ENCODE assay signal across 8 cellular contexts in genomic region chr19:17555480-17555928, GRCh38. TPM values are rescaled to one million over a fixed set of nuclear protein-coding genes. Genes with fewer than 3 reads are reported as not detected.
A peak's percentile ranks its signal among the peaks of the same experiment; 100 is the strongest.
DNase-seq lines count a peak whose midpoint lies in the region; ATAC-seq and TF ChIP-seq lines count a peak whose summit lies in the region.

TSS of gene COLGALT1 (plus strand) at chr19:17555649. CDS start at chr19:17555714, 65 bp downstream.

- H3K27ac ChIP-seq in suprapubic skin, result peak within 1 kb of the TSS; percentile 86

- peak within 1 kb of the TSS; percentile 79 for H3K27ac Mint-ChIP-seq in activated naive CD4-positive, alpha-beta T cell treated with anti-CD3 and anti-CD28 coated beads, Interleukin-2, amount 50 U/mL, for 24 hours

- peaks cover 44% of the 10 kb centered on the region for H3K4me1 ChIP-seq in suprapubic skin

- no CpG with 5 or more reads among the region's 64 CpGs for WGBS in suprapubic skin

- no peaks in the 10 kb centered on the region for H3K27me3 ChIP-seq in suprapubic skin

- H3K9me3 Mint-ChIP-seq in activated naive CD4-positive, alpha-beta T cell treated with anti-CD3 and anti-CD28 coated beads, Interleukin-2, amount 50 U/mL, for 24 hours, result no peaks in the 10 kb centered on the region

- peaks cover 22% of the 10 kb centered on the region for H3K36me3 ChIP-seq in suprapubic skin

- peak within 1 kb of the TSS; percentile 87 for H3K4me3 Mint-ChIP-seq in activated naive CD4-positive, alpha-beta T cell treated with anti-CD3 and anti-CD28 coated beads, Interleukin-2, amount 50 U/mL, for 24 hours

- ATAC-seq in HG02588 (IDR thresholded peaks at IDR 0.05; ENCODE audit: unreplicated experiment), result peak; percentile 85

- peak in 1 of 2 donors; percentile 16 for TF ChIP-seq POLR2A in suprapubic skin (IDR thresholded peaks at IDR 0.05)

- no peak for TF ChIP-seq EP300 in suprapubic skin (IDR thresholded peaks at IDR 0.05)

- peaks cover 6% of the 10 kb centered on the region for H3K36me3 Mint-ChIP-seq in activated naive CD4-positive, alpha-beta T cell treated with anti-CD3 and anti-CD28 coated beads, Interleukin-2, amount 50 U/mL, for 24 hours

- H3K4me1 Mint-ChIP-seq in activated naive CD4-positive, alpha-beta T cell treated with anti-CD3 and anti-CD28 coated beads, Interleukin-2, amount 50 U/mL, for 24 hours, result peaks cover 21% of the 10 kb centered on the region

- no peak for TF ChIP-seq CTCF in suprapubic skin (IDR thresholded peaks at IDR 0.05)

- H3K9me3 ChIP-seq in suprapubic skin, result no peaks in the 10 kb centered on the region

- H3K27me3 Mint-ChIP-seq in activated naive CD4-positive, alpha-beta T cell treated with anti-CD3 and anti-CD28 coated beads, Interleukin-2, amount 50 U/mL, for 24 hours, result no peaks in the 10 kb centered on the region

- H3K4me3 ChIP-seq in suprapubic skin, result peak within 1 kb of the TSS; percentile 95

- DNase-seq in GF-D8 (lab: John Stamatoyannopoulos, UW) (peak; percentile 95), NCI-H1105 (lab: John Stamatoyannopoulos, UW) (peak; percentile 99), SKM-1 (lab: John Stamatoyannopoulos, UW; ENCODE audit: unreplicated experiment) (peak; percentile 98), globus pallidus (ENCODE audit: low spot score) (peak; percentile 97), occipital lobe (lab: John Stamatoyannopoulos, UW) (peak; percentile 95), suprapubic skin (ENCODE audit: low spot score in 2 of 2) (peak; percentile 99)

RNA-seq across cellular contexts. Expression of gene COLGALT1, which starts in this region (rescaled TPM):
- total RNA-seq in occipital lobe (20.7 TPM), suprapubic skin (10 to 100 TPM; 52.4 to 83.8 (median 60.7) TPM)

Comparison
In these comparisons a context has a peak if more than half of its experiments do, and no peak if none do; other contexts are left out.
1. Peak in every context shown above with its lines: DNase-seq, ATAC-seq, H3K4me3 ChIP-seq and H3K27ac ChIP-seq.